Comparison of ENCODE assay signal across 1 cellular context in genomic region chr19:47778089-47778953, GRCh38.
TF ChIP-seq lines count a peak whose summit lies in the region.

Gene SELENOW, plus strand, starts transcription at chr19:47778703. Its CDS starts 83 bp downstream, at chr19:47778786.

TF ChIP-seq in HepG2, 621 proteins besides CTCF, POLR2A, EP300 and RAD21 (continued from another document and continues in another):
- TF ChIP-seq SIX1 (CRISPR knock-in tag; IDR thresholded peaks at IDR 0.05; ENCODE audit: borderline replicate concordance) (0 out of 2 replicates have a peak, but pooled peaks have one; percentile 32), GPBP1L1 (CRISPR knock-in tag; IDR thresholded peaks at IDR 0.05) (no peak), ZNF124 (CRISPR knock-in tag; IDR thresholded peaks at IDR 0.05) (no peak; the same call in 1 of the 2 replicates), HMGXB4 (CRISPR knock-in tag; IDR thresholded peaks at IDR 0.05; ENCODE audit: borderline replicate concordance in 1 of 2, low read depth in 1 of 2) (peak in 1 of 2 experiments; percentile 75; a peak in 2 of 4 replicates), ZNF784 (CRISPR knock-in tag; IDR thresholded peaks at IDR 0.05; ENCODE audit: borderline replicate concordance) (no peak), HNRNPLL (IDR thresholded peaks at IDR 0.05; ENCODE audit: low read depth, low read length, poor library complexity, severe bottlenecking) (peak; percentile 94), SP5 (CRISPR knock-in tag; IDR thresholded peaks at IDR 0.05; ENCODE audit: borderline replicate concordance, low read depth) (peak; percentile 66), SYNCRIP (IDR thresholded peaks at IDR 0.05; ENCODE audit: insufficient read depth, low read depth, low read length) (no peak), NR1H2 (CRISPR knock-in tag; IDR thresholded peaks at IDR 0.05; ENCODE audit: borderline replicate concordance, low read depth) (no peak), ZBTB2 (CRISPR knock-in tag; IDR thresholded peaks at IDR 0.05; ENCODE audit: low read depth) (no peak), IRX3 (CRISPR knock-in tag; IDR thresholded peaks at IDR 0.05; ENCODE audit: borderline replicate concordance, low read depth) (no peak), CHCHD3 (CRISPR knock-in tag; IDR thresholded peaks at IDR 0.05) (no peak), FOXA1 (IDR thresholded peaks at IDR 0.05) (no peak), FOXA1 (CRISPR knock-in tag; IDR thresholded peaks at IDR 0.05) (no peak), ZNF496 (CRISPR knock-in tag; IDR thresholded peaks at IDR 0.05; ENCODE audit: insufficient replicate concordance) (no peak), IRF1 (CRISPR knock-in tag; IDR thresholded peaks at IDR 0.05; ENCODE audit: low read depth) (no peak), ZNF781 (CRISPR knock-in tag; IDR thresholded peaks at IDR 0.05; ENCODE audit: borderline replicate concordance, not compliant biosample characterization) (no peak), PCBP2 (optimal IDR thresholded peaks at IDR 0.05; ENCODE audit: low read depth, low read length, poor library complexity, severe bottlenecking) (no peak), ZBTB1 (CRISPR knock-in tag; IDR thresholded peaks at IDR 0.05; ENCODE audit: borderline replicate concordance) (no peak), ZBTB49 (CRISPR knock-in tag; IDR thresholded peaks at IDR 0.05; ENCODE audit: borderline replicate concordance) (no peak; the same call in 1 of the 2 replicates), DDIT3 (CRISPR knock-in tag; IDR thresholded peaks at IDR 0.05) (no peak), ZNF691 (CRISPR knock-in tag; IDR thresholded peaks at IDR 0.05; ENCODE audit: borderline replicate concordance, low read depth) (0 out of 2 replicates have a peak, but pooled peaks have one; percentile 24), TFDP2 (CRISPR knock-in tag; IDR thresholded peaks at IDR 0.05) (peak; percentile 77), ZNF777 (CRISPR knock-in tag; IDR thresholded peaks at IDR 0.05) (0 out of 2 replicates have a peak, but pooled peaks have one; percentile 40), BHLHE40 (IDR thresholded peaks at IDR 0.05; ENCODE audit: low read length) (peak; percentile 95), ZFP41 (CRISPR knock-in tag; IDR thresholded peaks at IDR 0.05; ENCODE audit: borderline replicate concordance) (no peak; the same call in 1 of the 2 replicates), ZNF749 (CRISPR knock-in tag; IDR thresholded peaks at IDR 0.05; ENCODE audit: borderline replicate concordance) (peak; percentile 85; the same call in 1 of the 2 replicates), HIC2 (CRISPR knock-in tag; IDR thresholded peaks at IDR 0.05; ENCODE audit: low read depth) (no peak), ZSCAN31 (CRISPR knock-in tag; IDR thresholded peaks at IDR 0.05; ENCODE audit: low read depth) (peak; percentile 83), RBFOX2 (IDR thresholded peaks at IDR 0.05; ENCODE audit: low read depth, low read length) (peak; percentile 93), REST (IDR thresholded peaks at IDR 0.05; ENCODE audit: borderline replicate concordance in 1 of 2, low read depth in 1 of 2, low read length in 2 of 2) (peak in 1 of 2 experiments; percentile 61; a peak in 1 of 4 replicates), THAP11 (CRISPR knock-in tag; IDR thresholded peaks at IDR 0.05) (peak; percentile 72), TRAFD1 (CRISPR knock-in tag; IDR thresholded peaks at IDR 0.05; ENCODE audit: borderline replicate concordance) (no peak), AKAP8 (CRISPR knock-in tag; IDR thresholded peaks at IDR 0.05) (no peak), SMAD3 (CRISPR knock-in tag; IDR thresholded peaks at IDR 0.05) (peak; percentile 54; the same call in 1 of the 2 replicates), ZSCAN5A (CRISPR knock-in tag; IDR thresholded peaks at IDR 0.05; ENCODE audit: borderline replicate concordance) (no peak)
